In genomic region chr3:192259661-192260060, GRCh38 we compare ENCODE assay signal across 1 cellular context.
TF ChIP-seq lines count a peak whose summit lies in the region.

No MANE protein-coding gene starts in this region.

TF ChIP-seq in HepG2, 621 proteins besides CTCF, POLR2A, EP300 and RAD21 (continued from another document):
- TF ChIP-seq RERE (CRISPR knock-in tag; IDR thresholded peaks at IDR 0.05; ENCODE audit: low read depth) (no peak), RFX1 (IDR thresholded peaks at IDR 0.05) (no peak), TRIM24 (CRISPR knock-in tag; IDR thresholded peaks at IDR 0.05) (no peak), POLR2AphosphoS2 (IDR thresholded peaks at IDR 0.05; ENCODE audit: low read depth, low read length) (no peak), ZNF30 (CRISPR knock-in tag; IDR thresholded peaks at IDR 0.05) (no peak), BRF2 (CRISPR knock-in tag; IDR thresholded peaks at IDR 0.05) (no peak), MXD3 (CRISPR knock-in tag; IDR thresholded peaks at IDR 0.05) (no peak), GLI4 (CRISPR knock-in tag; IDR thresholded peaks at IDR 0.05; ENCODE audit: borderline replicate concordance) (no peak), ZNF598 (CRISPR knock-in tag; IDR thresholded peaks at IDR 0.05; ENCODE audit: borderline replicate concordance) (no peak), ZSCAN30 (CRISPR knock-in tag; IDR thresholded peaks at IDR 0.05) (no peak), KMT2A (CRISPR knock-in tag; IDR thresholded peaks at IDR 0.05) (no peak)
TF ChIP-seq in HepG2: peak in this region for 0.
